Comparison of ENCODE assay signal across 21 cellular contexts in the genomic region with DNA sequence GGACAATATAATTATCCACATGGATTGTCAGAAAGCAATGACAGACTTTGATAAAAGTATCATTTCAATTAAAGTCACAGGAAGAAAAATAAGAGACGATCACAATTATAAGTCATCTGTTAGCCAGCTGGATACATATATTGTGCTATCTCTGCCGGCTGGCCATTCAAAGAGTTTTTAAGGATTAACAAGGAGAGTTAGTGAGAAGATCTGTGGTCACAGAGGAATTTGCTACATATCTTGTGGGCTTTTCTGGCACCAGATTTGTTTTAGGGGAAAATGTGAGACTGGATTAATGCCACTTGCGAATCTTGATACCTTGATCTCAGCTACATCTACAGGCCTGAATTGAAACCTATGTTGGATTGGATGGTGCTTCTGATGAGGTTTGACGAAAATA.
A peak's percentile ranks its signal among the peaks of the same experiment; 100 is the strongest.
DNase-seq lines count a peak whose midpoint lies in the region; TF ChIP-seq lines count a peak whose summit lies in the region.
"Had no signal": no experiment of that assay in that cellular context is flagged by ENCODE, and none has a peak within 500 bp of the region (broad histone marks: within the 10 kb centered on the region; RNA-seq: fewer than 3 reads in every experiment).

No MANE protein-coding gene starts in this region.

- peaks cover 44% of the 10 kb centered on the region for H3F3A ChIP-seq in GM23248 (ENCODE audit: insufficient read depth)

- DNase-seq in AG04449 (ENCODE audit: low read depth, low spot score) = peak; percentile 69
- peak; percentile 61 for DNase-seq in GM23248
- peak; percentile 52 for DNase-seq in adipocyte (ENCODE audit: low read depth)
- DNase-seq in foreskin fibroblast = peak; percentile 56 to 83
- DNase-seq in activated CD4-positive, alpha-beta memory T cell treated with anti-CD3 and anti-CD28 coated beads, Interleukin-2, amount 10 ng/mL, durations not matched to agents 7 days and 5 days = no peak
- no peak for DNase-seq in DMS153 (lab: John Stamatoyannopoulos, UW)
- no peak for DNase-seq in mucosa of gallbladder (ENCODE audit: low spot score)
- DNase-seq in activated CD4-positive, CD25-positive, alpha-beta regulatory T cell (lab: John Stamatoyannopoulos, UW) = no peak
- DNase-seq: activated CD8-positive, alpha-beta memory T cell treated with anti-CD3 and anti-CD28 coated beads for 24 hours; effector CD4-positive, alpha-beta T cell; gastrocnemius medialis; Kasumi-1; NCI-H1694; NCI-H524; sigmoid colon; stimulated activated CD4-positive, alpha-beta T cell treated with anti-CD3 and anti-CD28 coated beads, Interleukin-4, amount 100 ng/mL, for 4 hours had no signal

- H3K27ac Mint-ChIP-seq in activated CD4-positive, alpha-beta memory T cell treated with anti-CD3 and anti-CD28 coated beads, Interleukin-2, amount 10 ng/mL, durations not matched to agents 7 days and 5 days = no peak overlapping the region
- H3K27ac Mint-ChIP-seq: B cell, neural progenitor cell had no signal

- H3K79me2 ChIP-seq in GM23248 (ENCODE audit: insufficient read depth) = no peaks in the 10 kb centered on the region

- in situ Hi-C loops in GM23248 (cut with MboI) = no loop called here

- no peaks in the 10 kb centered on the region for H3K9me2 ChIP-seq in GM23248 (ENCODE audit: insufficient read depth)

- H3K9ac ChIP-seq in GM23248 (no peak overlapping the region), adipocyte (ENCODE audit: low read length) (no peak overlapping the region)
- H3K9ac ChIP-seq: neural progenitor cell had no signal

- H3K36me3 ChIP-seq in GM23248 (ENCODE audit: low read depth) (no peaks in the 10 kb centered on the region), adipocyte (ENCODE audit: control insufficient read depth, insufficient read depth, low read length, severe bottlenecking) (no peaks in the 10 kb centered on the region)
- H3K36me3 ChIP-seq: gastrocnemius medialis, neural progenitor cell, sigmoid colon, tibial nerve had no signal

- H3K4me3 Mint-ChIP-seq in activated CD4-positive, alpha-beta memory T cell treated with anti-CD3 and anti-CD28 coated beads, Interleukin-2, amount 10 ng/mL, durations not matched to agents 7 days and 5 days = no peak overlapping the region
- H3K4me3 Mint-ChIP-seq: B cell, neural progenitor cell had no signal

- POLR2A ChIA-PET in AG04449 (lab: Yijun Ruan, JAX) = no interaction called here
- POLR2A ChIA-PET in activated CD4-positive, alpha-beta memory T cell treated with anti-CD3 and anti-CD28 coated beads, Interleukin-2, amount 10 ng/mL, durations not matched to agents 7 days and 5 days (lab: Charles Lee) = no interaction called here

- 48 to 55% methylated on average over 4 of the region's 4 CpGs for WGBS in GM23248 (ENCODE audit: low coverage in 1 of 2, low lambda C conversion rate in 2 of 2, missing lambda C conversion rate in 2 of 2), 2 experiments

- H2AFZ ChIP-seq in GM23248 = peak overlapping the region; percentile 62; the same call in 1 of the 2 replicates
- H2AFZ ChIP-seq: neural progenitor cell had no signal

- no peak overlapping the region for H3K4me3 ChIP-seq in AG04449 (ENCODE audit: low read depth, low read length)
- no peak overlapping the region for H3K4me3 ChIP-seq in GM23248
- H3K4me3 ChIP-seq in adipocyte (ENCODE audit: low read length) = no peak overlapping the region
- H3K4me3 ChIP-seq in foreskin fibroblast (ENCODE audit: low read depth in 1 of 2, low read length in 2 of 2) = no peak overlapping the region
- H3K4me3 ChIP-seq: gastrocnemius medialis, neural progenitor cell, sigmoid colon, tibial nerve had no signal

- no peaks in the 10 kb centered on the region for H3K27me3 ChIP-seq in GM23248 (replicated peaks; ENCODE audit: insufficient read depth)
- H3K27me3 ChIP-seq in adipocyte (replicated peaks; ENCODE audit: control insufficient read depth, insufficient read depth, low read length) = no peaks in the 10 kb centered on the region
- H3K27me3 ChIP-seq: gastrocnemius medialis, neural progenitor cell, sigmoid colon, tibial nerve had no signal

- H3K9me3 Mint-ChIP-seq in activated CD4-positive, alpha-beta memory T cell treated with anti-CD3 and anti-CD28 coated beads, Interleukin-2, amount 10 ng/mL, durations not matched to agents 7 days and 5 days = no peaks in the 10 kb centered on the region

- peak overlapping the region; percentile 9 for H3K27ac ChIP-seq in GM23248
- H3K27ac ChIP-seq: gastrocnemius medialis, HL-60, neural progenitor cell, sigmoid colon, tibial nerve, VCaP had no signal

- CTCF ChIA-PET in AG04449 (lab: Yijun Ruan, JAX) = no interaction called here
- CTCF ChIA-PET in activated CD4-positive, alpha-beta memory T cell treated with anti-CD3 and anti-CD28 coated beads, Interleukin-2, amount 10 ng/mL, durations not matched to agents 7 days and 5 days (lab: Charles Lee) = no interaction called here

- H3K27me3 Mint-ChIP-seq in activated CD4-positive, alpha-beta memory T cell treated with anti-CD3 and anti-CD28 coated beads, Interleukin-2, amount 10 ng/mL, durations not matched to agents 7 days and 5 days = no peaks in the 10 kb centered on the region
- H3K27me3 Mint-ChIP-seq: B cell had no signal

- H3K4me1 Mint-ChIP-seq in activated CD4-positive, alpha-beta memory T cell treated with anti-CD3 and anti-CD28 coated beads, Interleukin-2, amount 10 ng/mL, durations not matched to agents 7 days and 5 days = peaks cover 7% of the 10 kb centered on the region
- H3K4me1 Mint-ChIP-seq: B cell, neural progenitor cell had no signal

- peak overlapping the region; percentile 48 for H3K4me2 ChIP-seq in GM23248 (ENCODE audit: unreplicated experiment)
- H3K4me2 ChIP-seq: neural progenitor cell had no signal

- H3K36me3 Mint-ChIP-seq in activated CD4-positive, alpha-beta memory T cell treated with anti-CD3 and anti-CD28 coated beads, Interleukin-2, amount 10 ng/mL, durations not matched to agents 7 days and 5 days (ENCODE audit: low read depth) = no peaks in the 10 kb centered on the region

- TF ChIP-seq CTCF in AG04449 (IDR thresholded peaks at IDR 0.05; ENCODE audit: insufficient read depth, low read length, missing control alignments) (no peak), foreskin fibroblast (IDR thresholded peaks at IDR 0.05; ENCODE audit: low read depth, low read length) (no peak)

- H3K9me3 ChIP-seq in GM23248 (ENCODE audit: low read depth) (no peaks in the 10 kb centered on the region), adipocyte (ENCODE audit: control insufficient read depth, low read length) (no peaks in the 10 kb centered on the region)
- H3K9me3 ChIP-seq: gastrocnemius medialis, sigmoid colon, tibial nerve had no signal

- H3K4me1 ChIP-seq in GM23248 (ENCODE audit: insufficient read depth) = peaks cover 57% of the 10 kb centered on the region
- peaks cover 20% of the 10 kb centered on the region for H3K4me1 ChIP-seq in adipocyte (ENCODE audit: control insufficient read depth, insufficient read depth, low read length)
- H3K4me1 ChIP-seq: gastrocnemius medialis, neural progenitor cell, sigmoid colon had no signal

- H4K20me1 ChIP-seq in GM23248 (ENCODE audit: insufficient read depth) = no peaks in the 10 kb centered on the region

Comparison
In these comparisons a context has a peak if more than half of its experiments do, and no peak if none do; other contexts are left out.
1. DNase-seq: peak in AG04449 (single experiment), GM23248 (single experiment), adipocyte (single experiment) and foreskin fibroblast (2 of 2); none in activated CD4-positive, alpha-beta memory T cell treated with anti-CD3 and anti-CD28 coated beads, Interleukin-2, amount 10 ng/mL, durations not matched to agents 7 days and 5 days (single experiment), DMS153 (single experiment), mucosa of gallbladder (single experiment) and activated CD4-positive, CD25-positive, alpha-beta regulatory T cell (0 of 4).